In genomic region chr20:61929971-61930666, GRCh38 we compare ENCODE assay signal across 19 cellular contexts.
"Had no signal": no experiment of that assay in that cellular context is flagged by ENCODE, and none has a peak within 500 bp of the region (broad histone marks: within the 10 kb centered on the region; RNA-seq: fewer than 3 reads in every experiment).

No MANE protein-coding gene starts in this region.

- H3K9me3 Mint-ChIP-seq: activated CD4-positive, alpha-beta T cell treated with anti-CD3 and anti-CD28 coated beads, Interleukin-2, amount 10 ng/mL, durations not matched to agents 7 days and 5 days; activated T-cell treated with anti-CD3 and anti-CD28 coated beads, Interleukin-2, amount 50 U/mL, for 24 hours; effector memory CD8-positive, alpha-beta T cell; stimulated activated memory B cell treated with anti-CD40 and anti-IgM and Interleukin-4, amounts not matched to agents 10 μg/mL and 1 μg/mL and 100 μg/mL, for 72 hours had no signal

- H3K79me2 ChIP-seq: hepatocyte had no signal

- H2AFZ ChIP-seq: hepatocyte, neural progenitor cell had no signal

- H3K9ac ChIP-seq: neural progenitor cell, SK-N-SH had no signal

- H3K4me3 ChIP-seq: adrenal gland, esophagus squamous epithelium, hepatocyte, neural progenitor cell, ovary, sigmoid colon had no signal

- H3K27ac Mint-ChIP-seq: activated CD4-positive, alpha-beta T cell treated with anti-CD3 and anti-CD28 coated beads, Interleukin-2, amount 10 ng/mL, durations not matched to agents 7 days and 5 days; activated CD8-positive, alpha-beta T cell treated with anti-CD3 and anti-CD28 coated beads, Interleukin-2, amount 10 ng/mL, durations not matched to agents 7 days and 5 days; activated T-cell treated with anti-CD3 and anti-CD28 coated beads, Interleukin-2, amount 50 U/mL, for 24 hours; effector memory CD8-positive, alpha-beta T cell; naive thymus-derived CD4-positive, alpha-beta T cell; neural progenitor cell; stimulated activated memory B cell treated with anti-CD40 and anti-IgM and Interleukin-4, amounts not matched to agents 10 μg/mL and 1 μg/mL and 100 μg/mL, for 72 hours had no signal

- ATAC-seq: activated CD8-positive, alpha-beta T cell treated with anti-CD3 and anti-CD28 coated beads, Interleukin-2, amount 10 ng/mL, durations not matched to agents 7 days and 5 days; effector memory CD8-positive, alpha-beta T cell; left lobe of liver; naive thymus-derived CD4-positive, alpha-beta T cell; stimulated activated memory B cell treated with anti-CD40 and anti-IgM and Interleukin-4, amounts not matched to agents 10 μg/mL and 1 μg/mL and 100 μg/mL, for 72 hours had no signal

- DNase-seq: activated CD4-positive, alpha-beta T cell treated with anti-CD3 and anti-CD28 coated beads, Interleukin-2, amount 10 ng/mL, durations not matched to agents 7 days and 5 days; activated CD4-positive, CD25-positive, alpha-beta regulatory T cell; activated CD8-positive, alpha-beta T cell treated with anti-CD3 and anti-CD28 coated beads, Interleukin-2, amount 10 ng/mL, durations not matched to agents 7 days and 5 days; activated T-cell treated with anti-CD3 and anti-CD28 coated beads, Interleukin-2, amount 50 U/mL, for 24 hours; adrenal gland; dermis blood vessel endothelial cell; effector memory CD8-positive, alpha-beta T cell; esophagus squamous epithelium; islet precursor cell; mesenchymal stem cell; SK-N-SH; stimulated activated CD4-positive, alpha-beta T cell treated with anti-CD3 and anti-CD28 coated beads, Interleukin-4, amount 100 ng/mL, for 4 hours had no signal

- H3K27me3 Mint-ChIP-seq: activated CD4-positive, alpha-beta T cell treated with anti-CD3 and anti-CD28 coated beads, Interleukin-2, amount 10 ng/mL, durations not matched to agents 7 days and 5 days had no signal

- H3K36me3 ChIP-seq: adrenal gland, esophagus squamous epithelium, neural progenitor cell, ovary, sigmoid colon had no signal

- H3K9me3 ChIP-seq: adrenal gland, esophagus squamous epithelium, ovary, sigmoid colon, SK-N-SH had no signal

- H3K36me3 Mint-ChIP-seq: naive thymus-derived CD4-positive, alpha-beta T cell; stimulated activated memory B cell treated with anti-CD40 and anti-IgM and Interleukin-4, amounts not matched to agents 10 μg/mL and 1 μg/mL and 100 μg/mL, for 72 hours had no signal

- H3K27me3 ChIP-seq: adrenal gland, hepatocyte, neural progenitor cell, ovary had no signal

- H3K4me1 ChIP-seq: adrenal gland, esophagus squamous epithelium, sigmoid colon had no signal

- H3K27ac ChIP-seq: adrenal gland, esophagus squamous epithelium, hepatocyte, neural progenitor cell, ovary, sigmoid colon had no signal

- H3K4me2 ChIP-seq: hepatocyte, neural progenitor cell, SK-N-SH had no signal

- H3K4me1 Mint-ChIP-seq: activated CD4-positive, alpha-beta T cell treated with anti-CD3 and anti-CD28 coated beads, Interleukin-2, amount 10 ng/mL, durations not matched to agents 7 days and 5 days; naive thymus-derived CD4-positive, alpha-beta T cell; stimulated activated memory B cell treated with anti-CD40 and anti-IgM and Interleukin-4, amounts not matched to agents 10 μg/mL and 1 μg/mL and 100 μg/mL, for 72 hours had no signal

- H3K4me3 Mint-ChIP-seq: activated CD4-positive, alpha-beta T cell treated with anti-CD3 and anti-CD28 coated beads, Interleukin-2, amount 10 ng/mL, durations not matched to agents 7 days and 5 days; activated CD8-positive, alpha-beta T cell treated with anti-CD3 and anti-CD28 coated beads, Interleukin-2, amount 10 ng/mL, durations not matched to agents 7 days and 5 days; activated T-cell treated with anti-CD3 and anti-CD28 coated beads, Interleukin-2, amount 50 U/mL, for 24 hours; effector memory CD8-positive, alpha-beta T cell; naive thymus-derived CD4-positive, alpha-beta T cell; neural progenitor cell; stimulated activated memory B cell treated with anti-CD40 and anti-IgM and Interleukin-4, amounts not matched to agents 10 μg/mL and 1 μg/mL and 100 μg/mL, for 72 hours had no signal
